Comparison of ENCODE assay signal across 29 cellular contexts in genomic region chr9:105178106-105178505, GRCh38.
"Had no signal": no experiment of that assay in that cellular context is flagged by ENCODE, and none has a peak within 500 bp of the region (broad histone marks: within the 10 kb centered on the region; RNA-seq: fewer than 3 reads in every experiment).

No MANE protein-coding gene starts in this region.

- H3K9me3 ChIP-seq: adrenal gland, body of pancreas, breast epithelium, colonic mucosa, gastrocnemius medialis, heart right ventricle had no signal

- DNase-seq: activated B cell treated with CpG ODN at 0.5 μM for 24 hours; activated CD4-positive, alpha-beta T cell treated with anti-CD3 and anti-CD28 coated beads for 48 hours; activated CD4-positive, alpha-beta T cell treated with anti-CD3 and anti-CD28 coated beads, Interleukin-2, amount 50 U/mL, for 1 hour; activated CD4-positive, alpha-beta T cell treated with anti-CD3 and anti-CD28 coated beads, Interleukin-2, amount 50 U/mL, for 48 hours; activated CD8-positive, alpha-beta memory T cell treated with anti-CD3 and anti-CD28 coated beads for 24 hours; activated CD8-positive, alpha-beta T cell treated with anti-CD3 and anti-CD28 coated beads for 36 hours; activated effector memory CD4-positive, alpha-beta T cell treated with anti-CD3 and anti-CD28 coated beads, Interleukin-2, amount 50 U/mL, for 16 hours; activated naive CD4-positive, alpha-beta T cell treated with anti-CD3 and anti-CD28 coated beads for 36 hours; activated naive CD8-positive, alpha-beta T cell treated with anti-CD3 and anti-CD28 coated beads for 36 hours; activated naive CD8-positive, alpha-beta T cell treated with anti-CD3 and anti-CD28 coated beads, Interleukin-2, amount 50 U/mL, for 24 hours; activated T-cell treated with anti-CD3 and anti-CD28 coated beads, Interleukin-2, amount 50 U/mL, for 4 hours; adrenal gland; aorta; body of pancreas; central memory CD4-positive, alpha-beta T cell; cerebellar nuclear complex; colonic mucosa; effector CD8-positive, alpha-beta T cell; foreskin keratinocyte; gastrocnemius medialis; heart right ventricle; T-helper 1 cell; T-helper 17 cell; T1000; WERI-Rb-1 had no signal

- H3K27ac ChIP-seq: adrenal gland, body of pancreas, cardiac muscle cell, colonic mucosa, foreskin keratinocyte, gastrocnemius medialis, heart right ventricle, WERI-Rb-1 had no signal

- H3K4me1 ChIP-seq: body of pancreas, breast epithelium, colonic mucosa, foreskin keratinocyte, gastrocnemius medialis, heart right ventricle had no signal

- H3K27me3 ChIP-seq: adrenal gland, body of pancreas, breast epithelium, cardiac muscle cell, colonic mucosa, foreskin keratinocyte, gastrocnemius medialis, heart right ventricle had no signal

- H3K4me3 ChIP-seq: adrenal gland, body of pancreas, breast epithelium, cardiac muscle cell, colonic mucosa, gastrocnemius medialis, heart right ventricle had no signal

- ATAC-seq: activated CD4-positive, CD25-positive, alpha-beta regulatory T cell treated with anti-CD3 and anti-CD28 coated beads, Interleukin-2, amount 50 U/mL, for 24 hours; activated CD8-positive, alpha-beta T cell treated with anti-CD3 and anti-CD28 coated beads for 36 hours; activated naive CD8-positive, alpha-beta T cell treated with anti-CD3 and anti-CD28 coated beads, Interleukin-2, amount 50 U/mL, for 24 hours; activated T-cell treated with anti-CD3 and anti-CD28 coated beads, Interleukin-2, amount 50 U/mL, for 4 hours; body of pancreas; esophagus mucosa; foreskin keratinocyte; gastrocnemius medialis; heart right ventricle; T-helper 17 cell had no signal

- H3K36me3 ChIP-seq: adrenal gland, breast epithelium, cardiac muscle cell, colonic mucosa, gastrocnemius medialis, heart right ventricle, WERI-Rb-1 had no signal
